8 cellular contexts compared by ENCODE assay signal in genomic region chr18:35458677-35459441, GRCh38. TPM values are rescaled to one million over a fixed set of nuclear protein-coding genes. Genes with fewer than 3 reads are reported as not detected.
A peak's percentile ranks its signal among the peaks of the same experiment; 100 is the strongest.
DNase-seq lines count a peak whose midpoint lies in the region; ATAC-seq, FAIRE-seq and TF ChIP-seq lines count a peak whose summit lies in the region.

No MANE protein-coding gene starts in this region.

- H3K36me3 ChIP-seq in ascending aorta (no peaks in the 10 kb centered on the region), kidney (ENCODE audit: control insufficient read depth in 1 of 2, insufficient read depth in 2 of 2, low read length in 2 of 2) (no peaks in the 10 kb centered on the region), vagina (no peaks in the 10 kb centered on the region), OCI-LY7 (ENCODE audit: insufficient read depth, low read length) (no peaks in the 10 kb centered on the region)

- intact Hi-C loops in ascending aorta (cut with DNase I), result loop anchor here (5.0 kb wide), 1 partner anchor 38 kb away; the partner anchor contains the start of gene INO80C
- intact Hi-C loops in kidney (cut with DNase I), result no loop called here
- intact Hi-C loops in vagina (cut with DNase I), result no loop called here
- intact Hi-C loops in OCI-LY7 (cut with micrococcal nuclease; ENCODE audit: unreplicated experiment), result no loop called here

- H2AFZ ChIP-seq in OCI-LY7 (ENCODE audit: low read length), result no peak overlapping the region

- FAIRE-seq in kidney (lab: Jason Lieb, UNC), result no peak

- no peaks in the 10 kb centered on the region for H3K9me3 ChIP-seq in ascending aorta
- no peaks in the 10 kb centered on the region for H3K9me3 ChIP-seq in kidney (ENCODE audit: control insufficient read depth in 1 of 2, low read length in 2 of 2)
- no peaks in the 10 kb centered on the region for H3K9me3 ChIP-seq in vagina
- no peaks in the 10 kb centered on the region for H3K9me3 ChIP-seq in OCI-LY7 (ENCODE audit: low read length)

- CTCF ChIA-PET in OCI-LY7 (lab: Charles Lee; ENCODE audit: unreplicated experiment), result no interaction called here

- H3K27ac ChIP-seq in ascending aorta (peak overlapping the region; percentile 29 to 33), kidney (ENCODE audit: low read depth in 2 of 2, low read length in 2 of 2) (peak overlapping the region in 1 of 2 donors; percentile 12), vagina (no peak overlapping the region), OCI-LY7 (ENCODE audit: low read depth, low read length, poor library complexity, severe bottlenecking) (no peak overlapping the region)

- no peak for TF ChIP-seq POLR2A in vagina (IDR thresholded peaks at IDR 0.05)

- H3K4me1 ChIP-seq in ascending aorta, result peaks cover 9 to 32% of the 10 kb centered on the region in 2 donors
- H3K4me1 ChIP-seq in kidney (ENCODE audit: control insufficient read depth in 1 of 2, insufficient read depth in 1 of 2, low read depth in 1 of 2, low read length in 2 of 2), result peaks cover 0 to 4% of the 10 kb centered on the region in 2 donors
- peaks cover 14% of the 10 kb centered on the region for H3K4me1 ChIP-seq in vagina
- no peaks in the 10 kb centered on the region for H3K4me1 ChIP-seq in OCI-LY7 (ENCODE audit: insufficient read depth, low read length, poor library complexity, severe bottlenecking)

- POLR2A ChIA-PET in OCI-LY7 (lab: Charles Lee), result no interaction called here

- no peak overlapping the region for H3K9ac ChIP-seq in kidney (ENCODE audit: low read length in 2 of 2)

- peak; percentile 51 for ATAC-seq in HG02885 (IDR thresholded peaks at IDR 0.05; ENCODE audit: poor library complexity, unreplicated experiment)

- H3K4me3 ChIP-seq in ascending aorta, result no peak overlapping the region
- H3K4me3 ChIP-seq in kidney (ENCODE audit: low read length in 2 of 2), result no peak overlapping the region
- no peak overlapping the region for H3K4me3 ChIP-seq in vagina
- H3K4me3 ChIP-seq in OCI-LY7 (ENCODE audit: low read depth, low read length, poor library complexity, severe bottlenecking), result no peak overlapping the region

- BruUV-seq in OCI-LY7 (replicated peaks; lab: Mats Ljungman, UMichigan), result no TSS peak

- no peaks in the 10 kb centered on the region for H3K27me3 ChIP-seq in ascending aorta
- H3K27me3 ChIP-seq in vagina, result no peaks in the 10 kb centered on the region

- DNase-seq in DMS53 treated with DMSO at 0.1 percent for 48 hours (lab: John Stamatoyannopoulos, UW; ENCODE audit: unreplicated experiment), result peak; percentile 78
- peak in 1 of 2 donors; percentile 82 for DNase-seq in ascending aorta (ENCODE audit: low spot score in 2 of 2)
- peak; percentile 87 for DNase-seq in kidney
- DNase-seq in vagina (ENCODE audit: extremely low spot score in 2 of 2), result no peak
- DNase-seq in NCI-H524 treated with DMSO at 0.1 percent for 48 hours (lab: John Stamatoyannopoulos, UW), result no peak
- no peak for DNase-seq in NCI-H187 treated with DMSO at 0.1 percent for 48 hours (lab: John Stamatoyannopoulos, UW)
- DNase-seq in OCI-LY7 (ENCODE audit: low spot score), result no peak

- no peak overlapping the region for H3K4me2 ChIP-seq in OCI-LY7 (ENCODE audit: low read length)

- H3K79me2 ChIP-seq in OCI-LY7 (ENCODE audit: insufficient read depth, low read depth, low read length), result no peaks in the 10 kb centered on the region

- TF ChIP-seq CTCF in ascending aorta (IDR thresholded peaks at IDR 0.05), result no peak
- TF ChIP-seq CTCF in kidney (IDR thresholded peaks at IDR 0.05; ENCODE audit: borderline replicate concordance, extremely low read depth, insufficient read depth), result no peak
- TF ChIP-seq CTCF in vagina (IDR thresholded peaks at IDR 0.05), result no peak
- TF ChIP-seq CTCF in OCI-LY7 (conservative IDR thresholded peaks at IDR 0.05; ENCODE audit: low read length), result no peak

- no peaks in the 10 kb centered on the region for H4K20me1 ChIP-seq in OCI-LY7 (ENCODE audit: insufficient read depth, low read length)

- H3K9me2 ChIP-seq in OCI-LY7 (ENCODE audit: insufficient read depth, low read length), result no peaks in the 10 kb centered on the region

RNA-seq across cellular contexts. Expression of gene INO80C, which starts 38.9 kb away (rescaled TPM):
- total RNA-seq in ascending aorta, result 11.2 TPM
- 20.9 TPM for total RNA-seq in kidney
- polyA plus RNA-seq in kidney (ENCODE audit: insufficient read depth, low read depth, low replicate concordance), result 38.2 TPM
- total RNA-seq in vagina, result 21.1 TPM
- 5.9 and 13.1 TPM in 2 replicates for total RNA-seq in OCI-LY7 (2014; rRNA removed; shearing (Covaris generic))
- total RNA-seq in OCI-LY7 (2022), result 9.5 and 10.3 TPM in 2 replicates

Comparison
In these comparisons a context has a peak if more than half of its experiments do, and no peak if none do; other contexts are left out.
1. DNase-seq: peak in DMS53 treated with DMSO at 0.1 percent for 48 hours (single experiment) and kidney (single experiment); none in vagina (0 of 2), NCI-H524 treated with DMSO at 0.1 percent for 48 hours (single experiment), NCI-H187 treated with DMSO at 0.1 percent for 48 hours (single experiment) and OCI-LY7 (single experiment).
2. H3K27ac ChIP-seq: peak in ascending aorta (2 of 2); none in vagina (single experiment) and OCI-LY7 (single experiment).